36 cellular contexts compared by ENCODE assay signal in genomic region chr18:70368903-70369302, GRCh38.
DNase-seq lines count a peak whose midpoint lies in the region; FAIRE-seq and TF ChIP-seq lines count a peak whose summit lies in the region.
"Had no signal": no experiment of that assay in that cellular context is flagged by ENCODE, and none has a peak within 500 bp of the region (broad histone marks: within the 10 kb centered on the region; RNA-seq: fewer than 3 reads in every experiment).

No MANE protein-coding gene starts in this region.

- intact Hi-C loops in OCI-LY7 (cut with micrococcal nuclease; ENCODE audit: unreplicated experiment), result no loop called here

- no peak overlapping the region for H3K27ac ChIP-seq in OCI-LY7 (ENCODE audit: low read depth, low read length, poor library complexity, severe bottlenecking)
- H3K27ac ChIP-seq: brain microvascular endothelial cell, gastrocnemius medialis, hepatocyte, lower lobe of right lung, Peyer's patch, prostate gland, right lobe of liver, VCaP had no signal

- no peaks in the 10 kb centered on the region for H3K9me3 ChIP-seq in OCI-LY7 (ENCODE audit: low read length)
- H3K9me3 ChIP-seq: gastrocnemius medialis, HAP-1, lower lobe of right lung, Peyer's patch, prostate gland, right lobe of liver had no signal

- H3K4me2 ChIP-seq in OCI-LY7 (ENCODE audit: low read length), result no peak overlapping the region
- H3K4me2 ChIP-seq: hepatocyte had no signal

- H3K79me2 ChIP-seq in OCI-LY7 (ENCODE audit: insufficient read depth, low read depth, low read length), result no peaks in the 10 kb centered on the region
- H3K79me2 ChIP-seq: hepatocyte had no signal

- POLR2A ChIA-PET in OCI-LY7 (lab: Charles Lee), result no interaction called here
- POLR2A ChIA-PET in GM10248 (lab: Yijun Ruan, JAX), result no interaction called here

- peak; percentile 37 for DNase-seq in SKM-1 treated with dmso at 0.1 percent for 144 hours (lab: John Stamatoyannopoulos, UW; ENCODE audit: unreplicated experiment)
- DNase-seq in SKM-1 (lab: John Stamatoyannopoulos, UW; ENCODE audit: unreplicated experiment), result no peak
- DNase-seq in bronchial epithelial cell (ENCODE audit: low read depth), result peak; percentile 33
- DNase-seq in fibroblast of the aortic adventitia (ENCODE audit: low read depth), result peak; percentile 17
- no peak for DNase-seq in NCI-H2081 treated with DMSO at 0.1 percent for 48 hours (lab: John Stamatoyannopoulos, UW)
- no peak for DNase-seq in OCI-LY7 (ENCODE audit: low spot score)
- DNase-seq in DMS53 treated with DMSO at 0.1 percent for 48 hours (lab: John Stamatoyannopoulos, UW; ENCODE audit: unreplicated experiment), result no peak
- DNase-seq in GM10248 (ENCODE audit: extremely low spot score), result no peak
- DNase-seq: activated CD4-positive, alpha-beta T cell treated with anti-CD3 and anti-CD28 coated beads for 48 hours; activated CD8-positive, alpha-beta memory T cell treated with anti-CD3 and anti-CD28 coated beads for 24 hours; activated T-cell treated with anti-CD3 and anti-CD28 coated beads for 4 hours; AML-193; amygdala; brain microvascular endothelial cell; CD4-positive, CD25-positive, alpha-beta regulatory T cell; gastrocnemius medialis; Karpas-422; lower lobe of right lung; NCI-H146; NCI-H2107; NCI-H345; occipital lobe; Peyer's patch; right lobe of liver; SHP77 treated with DMSO at 0.1 percent for 48 hours; stimulated activated CD4-positive, alpha-beta T cell treated with anti-CD3 and anti-CD28 coated beads, Interleukin-12 subunit alpha, Interleukin-12 subunit beta, amount 100 ng/mL, for 4 hours; stimulated activated CD4-positive, alpha-beta T cell treated with anti-CD3 and anti-CD28 coated beads, Interleukin-4, amount 100 ng/mL, for 1 hour; T-helper 9 cell; trophoblast cell had no signal

- no peak for FAIRE-seq in bronchial epithelial cell (lab: Jason Lieb, UNC)
- FAIRE-seq: colon, GM18507, HepG2 had no signal

- H3K4me1 ChIP-seq in OCI-LY7 (ENCODE audit: insufficient read depth, low read length, poor library complexity, severe bottlenecking), result no peaks in the 10 kb centered on the region
- H3K4me1 ChIP-seq: gastrocnemius medialis, HAP-1, lower lobe of right lung, prostate gland had no signal

- no peak overlapping the region for H2AFZ ChIP-seq in OCI-LY7 (ENCODE audit: low read length)
- H2AFZ ChIP-seq: hepatocyte had no signal

- H3K9me2 ChIP-seq in OCI-LY7 (ENCODE audit: insufficient read depth, low read length), result no peaks in the 10 kb centered on the region

- H4K20me1 ChIP-seq in OCI-LY7 (ENCODE audit: insufficient read depth, low read length), result no peaks in the 10 kb centered on the region

- H3K36me3 ChIP-seq in bronchial epithelial cell (ENCODE audit: control insufficient read depth, insufficient read depth, low read length) (no peaks in the 10 kb centered on the region), OCI-LY7 (ENCODE audit: insufficient read depth, low read length) (no peaks in the 10 kb centered on the region)
- H3K36me3 ChIP-seq: brain microvascular endothelial cell, gastrocnemius medialis, HAP-1, lower lobe of right lung, Peyer's patch, prostate gland, right lobe of liver had no signal

- H3K4me3 ChIP-seq in bronchial epithelial cell (ENCODE audit: low read depth, low read length) (no peak overlapping the region), fibroblast of the aortic adventitia (ENCODE audit: low read depth, low read length) (no peak overlapping the region), OCI-LY7 (ENCODE audit: low read depth, low read length, poor library complexity, severe bottlenecking) (no peak overlapping the region)
- H3K4me3 ChIP-seq: gastrocnemius medialis, HAP-1, hepatocyte, lower lobe of right lung, Peyer's patch, prostate gland, right lobe of liver had no signal

- H3K27me3 ChIP-seq in bronchial epithelial cell (ENCODE audit: control insufficient read depth, insufficient read depth, low read length), result no peaks in the 10 kb centered on the region
- H3K27me3 ChIP-seq: brain microvascular endothelial cell, gastrocnemius medialis, hepatocyte, Peyer's patch, right lobe of liver had no signal

- no TSS peak for BruUV-seq in OCI-LY7 (replicated peaks; lab: Mats Ljungman, UMichigan)

- TF ChIP-seq CTCF in bronchial epithelial cell (IDR thresholded peaks at IDR 0.05; ENCODE audit: insufficient read depth, low read length, severe bottlenecking) (no peak), fibroblast of the aortic adventitia (IDR thresholded peaks at IDR 0.05; ENCODE audit: insufficient read depth, low read length) (no peak), OCI-LY7 (conservative IDR thresholded peaks at IDR 0.05; ENCODE audit: low read length) (no peak), GM10248 (IDR thresholded peaks at IDR 0.05; ENCODE audit: control extremely low read depth, extremely low read depth, low read depth, missing control alignments) (no peak)

- CTCF ChIA-PET in OCI-LY7 (lab: Charles Lee; ENCODE audit: unreplicated experiment) (no interaction called here), GM10248 (lab: Yijun Ruan, JAX) (no interaction called here)

Comparison
In these comparisons a context has a peak if more than half of its experiments do, and no peak if none do; other contexts are left out.
1. DNase-seq: peak in SKM-1 treated with dmso at 0.1 percent for 144 hours (single experiment), bronchial epithelial cell (single experiment) and fibroblast of the aortic adventitia (single experiment); none in SKM-1 (single experiment), NCI-H2081 treated with DMSO at 0.1 percent for 48 hours (single experiment), OCI-LY7 (single experiment), DMS53 treated with DMSO at 0.1 percent for 48 hours (single experiment) and GM10248 (single experiment).